ENCODE assay signal across 10 cellular contexts in the genomic region with DNA sequence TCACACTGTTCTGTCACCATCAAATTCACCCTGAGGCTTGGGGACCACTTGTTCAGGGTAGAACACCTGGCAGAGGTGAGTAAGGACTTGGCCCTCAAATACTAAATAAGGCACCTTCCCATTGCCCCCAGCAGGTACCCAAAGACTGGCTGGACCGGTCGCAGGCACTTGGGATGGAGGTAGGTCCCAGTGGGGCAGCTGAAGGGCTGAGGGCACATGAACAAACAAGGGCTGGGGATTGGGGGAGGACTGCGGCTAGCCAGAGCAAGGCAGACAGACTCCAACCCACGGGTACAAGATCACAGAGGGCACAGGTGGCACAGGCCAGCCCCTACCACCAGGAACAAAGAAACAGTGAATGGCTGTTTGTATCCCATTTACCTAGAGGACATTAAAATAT. TPM values are rescaled to one million over a fixed set of nuclear protein-coding genes. Genes with fewer than 3 reads are reported as not detected.
A peak's percentile ranks its signal among the peaks of the same experiment; 100 is the strongest.
DNase-seq lines count a peak whose midpoint lies in the region; ATAC-seq and TF ChIP-seq lines count a peak whose summit lies in the region.
"Had no signal": no experiment of that assay in that cellular context is flagged by ENCODE, and none has a peak within 500 bp of the region (broad histone marks: within the 10 kb centered on the region; RNA-seq: fewer than 3 reads in every experiment).

No MANE protein-coding gene starts in this region.

- no peak overlapping the region for H2BK5ac ChIP-seq in mesenchymal stem cell (ENCODE audit: low read depth, low read length, poor library complexity, severe bottlenecking)

- no peak overlapping the region for H3K4ac ChIP-seq in mesenchymal stem cell (ENCODE audit: low read depth in 1 of 2, low read length in 2 of 2)

- H3K27ac Mint-ChIP-seq in HFFc6, result no peak overlapping the region; the same call in 1 of the 2 replicates
- peak overlapping the region; percentile 78 for H3K27ac Mint-ChIP-seq in activated naive CD8-positive, alpha-beta T cell treated with anti-CD3 and anti-CD28 coated beads, Interleukin-2, amount 50 U/mL, for 24 hours

- no peaks in the 10 kb centered on the region for H3K9me3 ChIP-seq in BLaER1
- no peaks in the 10 kb centered on the region for H3K9me3 ChIP-seq in mesenchymal stem cell (ENCODE audit: control insufficient read depth, low read length)

- H3K18ac ChIP-seq in mesenchymal stem cell (ENCODE audit: low read depth in 1 of 2, low read length in 2 of 2), result no peak overlapping the region

- H2AFZ ChIP-seq in mesenchymal stem cell (ENCODE audit: low read depth, low read length), result no peak overlapping the region

- in situ Hi-C loops in ACHN (cut with HindIII; ENCODE audit: low pct_ligation_motif_present, low pct_unique_long_range_greater_than_20kb, low sequenced_read_pairs), result no loop called here

- H3K9ac ChIP-seq in BLaER1 (peak overlapping the region; percentile 95; the same call in 1 of the 2 replicates), mesenchymal stem cell (ENCODE audit: low read length) (peak overlapping the region; percentile 96)

- TF ChIP-seq CTCF in HFFc6 (IDR thresholded peaks at IDR 0.05), result no peak

- H3K79me1 ChIP-seq in mesenchymal stem cell (replicated peaks; ENCODE audit: low read length, poor library complexity, severe bottlenecking), result peaks cover 17% of the 10 kb centered on the region

- no peak overlapping the region for H2BK15ac ChIP-seq in mesenchymal stem cell (ENCODE audit: low read depth, poor library complexity, severe bottlenecking)

- H3K9me3 Mint-ChIP-seq in HFFc6, result no peaks in the 10 kb centered on the region
- no peaks in the 10 kb centered on the region for H3K9me3 Mint-ChIP-seq in activated naive CD8-positive, alpha-beta T cell treated with anti-CD3 and anti-CD28 coated beads, Interleukin-2, amount 50 U/mL, for 24 hours

- no peak overlapping the region for H3K23ac ChIP-seq in mesenchymal stem cell (ENCODE audit: low read length in 2 of 2)

- peak overlapping the region; percentile 45 for H2AK5ac ChIP-seq in mesenchymal stem cell (ENCODE audit: low read length, severe bottlenecking)

- H4K20me1 ChIP-seq in BLaER1, result peaks cover 43% of the 10 kb centered on the region

- H3K27ac ChIP-seq in BLaER1, result no peak overlapping the region
- no peak overlapping the region for H3K27ac ChIP-seq in mesenchymal stem cell (ENCODE audit: low read length, poor library complexity, severe bottlenecking)

- peaks cover 19% of the 10 kb centered on the region for H3K4me1 Mint-ChIP-seq in HFFc6 (ENCODE audit: low read depth)
- H3K4me1 Mint-ChIP-seq in activated naive CD8-positive, alpha-beta T cell treated with anti-CD3 and anti-CD28 coated beads, Interleukin-2, amount 50 U/mL, for 24 hours, result peaks cover 24% of the 10 kb centered on the region

- 94% methylated on average over 4 of the region's 4 CpGs for whole genome bisulfite sequencing in mesenchymal stem cell

- H3K4me3 ChIP-seq in BLaER1 (peak overlapping the region; percentile 89), mesenchymal stem cell (ENCODE audit: insufficient read depth in 1 of 2, low read depth in 1 of 2, low read length in 2 of 2) (peak overlapping the region in 1 of 2 experiments; percentile 97)

- H3K27me3 ChIP-seq in BLaER1, result no peaks in the 10 kb centered on the region
- H3K27me3 ChIP-seq in mesenchymal stem cell (ENCODE audit: control insufficient read depth in 1 of 2, insufficient read depth in 1 of 2, low read length in 2 of 2), result no peaks in the 10 kb centered on the region

- H2BK12ac ChIP-seq in mesenchymal stem cell (ENCODE audit: low read length in 2 of 2), result no peak overlapping the region

- H3K4me1 ChIP-seq in BLaER1, result peaks cover 14% of the 10 kb centered on the region
- peaks cover 10% of the 10 kb centered on the region for H3K4me1 ChIP-seq in mesenchymal stem cell (ENCODE audit: control insufficient read depth, insufficient read depth, low read depth, low read length)

- H3K4me3 Mint-ChIP-seq in HFFc6, result peak overlapping the region; percentile 96
- H3K4me3 Mint-ChIP-seq in activated naive CD8-positive, alpha-beta T cell treated with anti-CD3 and anti-CD28 coated beads, Interleukin-2, amount 50 U/mL, for 24 hours, result peak overlapping the region; percentile 94

- H2BK120ac ChIP-seq in mesenchymal stem cell (ENCODE audit: low read depth, low read length), result peak overlapping the region; percentile 19

- H3K14ac ChIP-seq in mesenchymal stem cell (ENCODE audit: low read length in 2 of 2), result no peak overlapping the region

- H3K27me3 Mint-ChIP-seq in HFFc6 (ENCODE audit: insufficient read depth), result peaks cover 4% of the 10 kb centered on the region
- H3K27me3 Mint-ChIP-seq in activated naive CD8-positive, alpha-beta T cell treated with anti-CD3 and anti-CD28 coated beads, Interleukin-2, amount 50 U/mL, for 24 hours, result no peaks in the 10 kb centered on the region

- H4K8ac ChIP-seq in mesenchymal stem cell (ENCODE audit: low read length), result no peak overlapping the region

- H3K4me2 ChIP-seq in BLaER1 (peak overlapping the region; percentile 92), mesenchymal stem cell (ENCODE audit: low read length, poor library complexity, severe bottlenecking) (no peak overlapping the region)

- peaks cover 17% of the 10 kb centered on the region for H3K36me3 Mint-ChIP-seq in HFFc6 (ENCODE audit: low read depth)
- H3K36me3 Mint-ChIP-seq in activated naive CD8-positive, alpha-beta T cell treated with anti-CD3 and anti-CD28 coated beads, Interleukin-2, amount 50 U/mL, for 24 hours (ENCODE audit: low read depth), result peaks cover 25% of the 10 kb centered on the region

- no peak for ATAC-seq in activated naive CD8-positive, alpha-beta T cell treated with anti-CD3 and anti-CD28 coated beads, Interleukin-2, amount 50 U/mL, for 24 hours
- ATAC-seq in HG02588 (IDR thresholded peaks at IDR 0.05; ENCODE audit: unreplicated experiment), result no peak

- H3K36me3 ChIP-seq in BLaER1 (peaks cover 32% of the 10 kb centered on the region), mesenchymal stem cell (ENCODE audit: control insufficient read depth in 1 of 2, insufficient read depth in 2 of 2, low read depth in 1 of 2, low read length in 2 of 2) (peaks cover 7 to 19% of the 10 kb centered on the region in 2 experiments)

- DNase-seq in HFFc6 (no peak), mesenchymal stem cell (no peak), NCI-H1105 (lab: John Stamatoyannopoulos, UW) (no peak), NCI-H226 (no peak), ACHN (no peak)
- no peak for DNase-seq in activated naive CD8-positive, alpha-beta T cell treated with anti-CD3 and anti-CD28 coated beads, Interleukin-2, amount 50 U/mL, for 24 hours
- DNase-seq: effector memory CD4-positive, alpha-beta T cell; NCI-H774 had no signal

- H4K91ac ChIP-seq in mesenchymal stem cell (ENCODE audit: low read length), result peak overlapping the region; percentile 15

RNA-seq across cellular contexts. Expression of a gene that starts 1.9 kb away (rescaled TPM):
- 10 to 100 TPM; 31.4 to 45.2 (median 33.4) TPM for total RNA-seq in HFFc6 (2021; fragmentation: NEBNext Ultra II Directional; extraction: Animal tissue kit (Norgen Biotek cat#: 25700))
- 18.8 TPM for polyA plus RNA-seq in mesenchymal stem cell (2013, experiment 1 of 2)
- polyA plus RNA-seq in mesenchymal stem cell (2013, experiment 2 of 2), result 19.4 TPM

RNA-seq across cellular contexts. Expression of a gene that starts 35.7 kb away (rescaled TPM):
- 10 to 100 TPM; 17.6 to 22.2 (median 19.3) TPM for total RNA-seq in HFFc6 (2021; fragmentation: NEBNext Ultra II Directional; extraction: Animal tissue kit (Norgen Biotek cat#: 25700))
- polyA plus RNA-seq in mesenchymal stem cell (2013, experiment 1 of 2), result 9.1 TPM
- 9.0 TPM for polyA plus RNA-seq in mesenchymal stem cell (2013, experiment 2 of 2)
